9 cellular contexts compared by ENCODE assay signal in the genomic region with DNA sequence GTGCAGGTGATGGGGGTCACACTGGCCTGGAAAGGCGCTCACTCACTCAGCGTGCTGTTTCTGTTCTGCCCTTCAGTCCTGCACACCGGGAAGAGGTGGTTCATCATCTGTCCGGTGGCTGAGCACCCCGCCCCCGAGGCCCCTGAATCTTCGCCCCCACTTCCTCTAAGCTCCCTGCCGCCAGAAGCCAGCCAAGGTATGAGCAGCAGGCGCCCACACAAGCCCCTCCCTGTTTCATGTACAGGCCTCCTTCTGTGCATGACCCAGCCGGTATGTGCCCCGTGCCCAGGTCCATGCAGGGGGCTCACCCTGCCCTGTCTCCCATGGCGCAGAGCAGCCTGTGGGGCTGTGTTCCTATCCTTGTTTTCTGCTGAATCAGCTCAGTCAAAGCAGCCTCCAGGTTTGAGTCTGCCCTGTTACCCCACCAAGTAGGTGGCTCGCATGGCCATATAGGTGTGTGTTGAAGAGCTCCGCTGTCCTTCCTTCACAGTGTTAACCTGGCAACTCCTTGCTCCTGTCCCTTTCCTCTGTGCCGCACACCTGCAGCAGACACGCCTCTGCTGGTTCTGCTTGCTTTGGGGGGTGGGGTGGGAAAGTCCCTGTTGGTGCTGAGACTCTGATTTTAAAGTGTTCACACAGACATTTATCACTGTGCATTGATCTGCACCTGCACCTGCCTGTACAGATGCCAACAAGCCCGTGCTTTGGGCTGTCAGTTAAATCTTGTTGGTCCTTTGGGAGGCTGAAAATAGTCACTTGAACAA.
DNase-seq lines count a peak whose midpoint lies in the region; ATAC-seq and TF ChIP-seq lines count a peak whose summit lies in the region.
"Had no signal": no experiment of that assay in that cellular context is flagged by ENCODE, and none has a peak within 500 bp of the region (broad histone marks: within the 10 kb centered on the region; RNA-seq: fewer than 3 reads in every experiment).

No MANE protein-coding gene starts in this region.

- no peak for ATAC-seq in HG02970 (IDR thresholded peaks at IDR 0.05; ENCODE audit: low FRiP score, unreplicated experiment)
- no peak for ATAC-seq in GM21737 (IDR thresholded peaks at IDR 0.05; ENCODE audit: unreplicated experiment)

- 0 out of 2 replicates have a peak, but pooled peaks cover 7% of the 10 kb centered on the region for H3K36me3 ChIP-seq in SU-DHL-6 (ENCODE audit: low read length)

- H3K27ac Mint-ChIP-seq in MCF 10A (ENCODE audit: low read depth, unreplicated experiment), result no peak overlapping the region

- no peaks in the 10 kb centered on the region for H3K79me2 ChIP-seq in SU-DHL-6 (ENCODE audit: insufficient read depth, low read length)

- intact Hi-C loops in MCF 10A (cut with micrococcal nuclease), result no loop called here
- intact Hi-C loops in cardiac septum (cut with DNase I), result no loop called here

- BruUV-seq in MCF 10A (replicated peaks; lab: Mats Ljungman, UMichigan), result no TSS peak

- TF ChIP-seq CTCF in SU-DHL-6 (IDR thresholded peaks at IDR 0.05; ENCODE audit: insufficient read depth, low read length, poor library complexity, severe bottlenecking) (no peak), MCF 10A (IDR thresholded peaks at IDR 0.05; ENCODE audit: unreplicated experiment) (no peak)

- no peaks in the 10 kb centered on the region for H3K4me1 Mint-ChIP-seq in MCF 10A (ENCODE audit: insufficient read depth, unreplicated experiment)

- H3K9me2 ChIP-seq in SU-DHL-6 (replicated peaks; ENCODE audit: insufficient read depth, low read length), result no peaks in the 10 kb centered on the region

- CTCF ChIA-PET in MCF 10A (lab: Yijun Ruan, JAX), result interaction anchor here (0.5 to 1.1 kb wide), 3 partner anchors 13 to 42 kb away, joined by 3 to 4 read pairs (median 3); no protein-coding TSS in a partner anchor

- H3K4me2 ChIP-seq in SU-DHL-6 (ENCODE audit: low read depth, low read length, poor library complexity, severe bottlenecking), result peak overlapping the region; percentile 59

- peak overlapping the region; percentile 42 for H3K9ac ChIP-seq in SU-DHL-6 (ENCODE audit: low read length)

- H3K9me3 ChIP-seq in SU-DHL-6 (ENCODE audit: insufficient read depth, low read length), result no peaks in the 10 kb centered on the region

- H4K20me1 ChIP-seq in SU-DHL-6 (ENCODE audit: low read depth, low read length), result no peaks in the 10 kb centered on the region

- H3K9me3 Mint-ChIP-seq in MCF 10A (ENCODE audit: unreplicated experiment), result no peaks in the 10 kb centered on the region

- no peak; the same call in 1 of the 2 replicates for TF ChIP-seq EP300 in Ishikawa (IDR thresholded peaks at IDR 0.05; ENCODE audit: borderline replicate concordance)

- H3F3A ChIP-seq in SU-DHL-6 (ENCODE audit: insufficient read depth), result peaks cover 28% of the 10 kb centered on the region

- peak overlapping the region; percentile 81 for H3K27ac ChIP-seq in SU-DHL-6 (ENCODE audit: low read depth, low read length)

- no peak for TF ChIP-seq RAD21 in Ishikawa (IDR thresholded peaks at IDR 0.05; ENCODE audit: low read depth)

- H3K27me3 ChIP-seq in SU-DHL-6 (ENCODE audit: low read length), result no peaks in the 10 kb centered on the region

- H3K27me3 Mint-ChIP-seq in MCF 10A (ENCODE audit: insufficient read depth, unreplicated experiment), result peaks cover 32% of the 10 kb centered on the region

- no peak overlapping the region for H3K4me3 Mint-ChIP-seq in MCF 10A (ENCODE audit: unreplicated experiment)

- peak overlapping the region; percentile 36 for H3K4me3 ChIP-seq in SU-DHL-6 (ENCODE audit: insufficient read depth, low read length, poor library complexity, severe bottlenecking)

- no peaks in the 10 kb centered on the region for H3K36me3 Mint-ChIP-seq in MCF 10A (ENCODE audit: insufficient read depth, unreplicated experiment)

- POLR2A ChIA-PET in MCF 10A (lab: Yijun Ruan, JAX), result no interaction called here

- DNase-seq in AG08396 (ENCODE audit: low spot score) (peak; percentile 6), iPS-NIHi7 (ENCODE audit: extremely low spot score) (peak; percentile 6), MCF 10A (ENCODE audit: unreplicated experiment) (no peak), cardiac septum (ENCODE audit: low spot score) (no peak)
- DNase-seq: C1 segment of cervical spinal cord had no signal

- H2AFZ ChIP-seq in SU-DHL-6 (ENCODE audit: low read depth, low read length, severe bottlenecking), result no peak overlapping the region

TF ChIP-seq in Ishikawa, 13 proteins besides CTCF, POLR2A, EP300 and RAD21:
- peak; percentile 81 for TF ChIP-seq TCF12 (IDR thresholded peaks at IDR 0.05; ENCODE audit: low read depth)
- no peak for TF ChIP-seq CEBPB (IDR thresholded peaks at IDR 0.05)

Comparison
In these comparisons a context has a peak if more than half of its experiments do, and no peak if none do; other contexts are left out.
1. DNase-seq: peak in AG08396 (single experiment) and iPS-NIHi7 (single experiment); none in MCF 10A (single experiment) and cardiac septum (single experiment).